In the genomic region with DNA sequence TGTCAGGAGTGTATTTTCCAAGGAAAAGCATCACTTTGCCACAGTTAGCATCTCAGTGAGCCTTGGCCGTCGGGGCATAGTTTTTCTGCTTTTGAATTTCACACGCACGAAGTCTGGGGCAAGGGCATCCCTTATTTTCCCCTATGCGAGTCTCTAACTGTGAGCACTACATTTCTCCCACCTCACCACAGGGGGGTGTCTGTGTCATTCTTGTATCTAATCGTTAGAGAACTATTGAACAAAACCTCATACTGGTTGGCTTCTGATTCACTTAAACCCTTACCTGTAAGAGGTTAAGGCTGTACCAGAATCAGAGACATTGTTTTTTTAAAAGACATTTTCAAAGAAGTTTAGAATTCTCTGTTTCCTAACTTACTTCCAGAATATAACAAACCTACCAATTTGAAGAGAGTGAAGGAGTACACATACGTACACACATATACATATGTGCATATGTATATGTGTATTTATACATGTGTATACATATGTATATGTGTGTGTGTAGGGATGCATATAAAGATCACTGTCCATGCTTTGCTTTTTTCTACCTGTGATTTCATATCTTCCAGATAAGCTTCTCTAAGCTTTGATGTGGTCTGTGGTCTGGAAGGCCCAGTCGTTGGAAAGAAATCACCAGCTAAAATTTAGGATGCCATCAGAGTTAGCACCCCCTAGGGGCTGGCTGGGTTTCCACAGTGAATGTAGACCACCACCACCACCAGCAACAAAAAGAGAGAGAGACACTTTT, we compare ENCODE assay signal across 9 cellular contexts. TPM values are rescaled to one million over a fixed set of nuclear protein-coding genes. Genes with fewer than 3 reads are reported as not detected.
DNase-seq lines count a peak whose midpoint lies in the region; ATAC-seq and TF ChIP-seq lines count a peak whose summit lies in the region.
"Had no signal": no experiment of that assay in that cellular context is flagged by ENCODE, and none has a peak within 500 bp of the region (broad histone marks: within the 10 kb centered on the region; RNA-seq: fewer than 3 reads in every experiment).

No MANE protein-coding gene starts in this region.

- no peaks in the 10 kb centered on the region for H3K4me1 Mint-ChIP-seq in WTC11

- DNase-seq in NCI-H146 (lab: John Stamatoyannopoulos, UW) (peak; percentile 3), NCI-H146 treated with DMSO at 0.1 percent for 48 hours (lab: John Stamatoyannopoulos, UW; ENCODE audit: unreplicated experiment) (no peak), WTC11 (ENCODE audit: low spot score) (peak; percentile 38), hepatic stellate cell (ENCODE audit: low spot score) (peak; percentile 27), tibial artery (no peak), spleen (no peak)

- CTCF ChIA-PET in WTC11 (lab: Charles Lee): interaction anchor here (0.6 to 2.0 kb wide), 31 partner anchors 9 to 425 kb away, joined by 3 to 22 read pairs (median 3); a partner anchor contains a TSS

- H3K4me1 ChIP-seq in tibial artery (no peaks in the 10 kb centered on the region), spleen (no peaks in the 10 kb centered on the region)

- H3K4me3 ChIP-seq in tibial artery (no peak overlapping the region), spleen (no peak overlapping the region)

- peak; percentile 47 for ATAC-seq in HG03342 (IDR thresholded peaks at IDR 0.05; ENCODE audit: unreplicated experiment)
- ATAC-seq in WTC11: peak; percentile 74
- no peak for ATAC-seq in HG02642 (IDR thresholded peaks at IDR 0.05; ENCODE audit: poor library complexity, unreplicated experiment)

- H3K36me3 ChIP-seq in tibial artery (peaks cover 0 to 6% (median 0%) of the 10 kb centered on the region in 3 donors), spleen (peaks cover 0 to 27% (median 2%) of the 10 kb centered on the region in 6 donors)

- WGBS in spleen, 5 donors: 62 to 69% (median 66%) methylated on average over 8 of the region's 8 CpGs

- H3K27me3 ChIP-seq in tibial artery (no peaks in the 10 kb centered on the region), spleen (replicated peaks in 1 of 7) (no peaks in the 10 kb centered on the region)

- no peak overlapping the region for H3K4me3 Mint-ChIP-seq in WTC11
- H3K4me3 Mint-ChIP-seq: CD4-positive, alpha-beta memory T cell had no signal

- peaks cover 48% of the 10 kb centered on the region for H3K27me3 Mint-ChIP-seq in WTC11 (ENCODE audit: low read depth)

- no peak for TF ChIP-seq POLR2A in spleen (IDR thresholded peaks at IDR 0.05)

- TF ChIP-seq CTCF in WTC11 (IDR thresholded peaks at IDR 0.05): no peak; the same call in 1 of the 2 replicates
- peak; percentile 28 to 38 for TF ChIP-seq CTCF in tibial artery (IDR thresholded peaks at IDR 0.05)
- TF ChIP-seq CTCF in spleen (IDR thresholded peaks at IDR 0.05 in 8 of 11, conservative IDR thresholded peaks at IDR 0.05 in 3 of 11): peak in 2 of 11 experiments; percentile 17 to 30

- intact Hi-C loops in tibial artery (cut with DNase I; ENCODE audit: low total_unique reads) (no loop called here), spleen (cut with DNase I; ENCODE audit: low total_unique reads) (no loop called here)

- H3K27ac ChIP-seq in tibial artery: no peak overlapping the region
- H3K27ac ChIP-seq in spleen: no peak overlapping the region

- H3K9me3 Mint-ChIP-seq in WTC11: no peaks in the 10 kb centered on the region
- H3K9me3 Mint-ChIP-seq: CD4-positive, alpha-beta memory T cell had no signal

- H3K9me3 ChIP-seq in tibial artery (no peaks in the 10 kb centered on the region), spleen (no peaks in the 10 kb centered on the region)

- no peak overlapping the region for H3K27ac Mint-ChIP-seq in WTC11
- H3K27ac Mint-ChIP-seq: CD4-positive, alpha-beta memory T cell had no signal

- POLR2A ChIA-PET in WTC11 (lab: Charles Lee): no interaction called here

- no peaks in the 10 kb centered on the region for H3K36me3 Mint-ChIP-seq in WTC11

TF ChIP-seq in WTC11, 78 proteins besides CTCF, POLR2A, EP300 and RAD21:
- TF ChIP-seq ESRRA (CRISPR knock-in tag; IDR thresholded peaks at IDR 0.05; ENCODE audit: borderline replicate concordance) (no peak), TP53 (CRISPR knock-in tag; IDR thresholded peaks at IDR 0.05) (no peak), KAT7 (CRISPR knock-in tag; IDR thresholded peaks at IDR 0.05; ENCODE audit: borderline replicate concordance) (no peak), SOX15 (CRISPR knock-in tag; IDR thresholded peaks at IDR 0.05) (no peak), CREB1 (CRISPR knock-in tag; IDR thresholded peaks at IDR 0.05) (no peak), OVOL2 (CRISPR knock-in tag; IDR thresholded peaks at IDR 0.05; ENCODE audit: borderline replicate concordance) (no peak), ZNF396 (CRISPR knock-in tag; IDR thresholded peaks at IDR 0.05; ENCODE audit: borderline replicate concordance) (no peak), ZNF121 (CRISPR knock-in tag; IDR thresholded peaks at IDR 0.05) (no peak)
- TF ChIP-seq, protein P1, sequence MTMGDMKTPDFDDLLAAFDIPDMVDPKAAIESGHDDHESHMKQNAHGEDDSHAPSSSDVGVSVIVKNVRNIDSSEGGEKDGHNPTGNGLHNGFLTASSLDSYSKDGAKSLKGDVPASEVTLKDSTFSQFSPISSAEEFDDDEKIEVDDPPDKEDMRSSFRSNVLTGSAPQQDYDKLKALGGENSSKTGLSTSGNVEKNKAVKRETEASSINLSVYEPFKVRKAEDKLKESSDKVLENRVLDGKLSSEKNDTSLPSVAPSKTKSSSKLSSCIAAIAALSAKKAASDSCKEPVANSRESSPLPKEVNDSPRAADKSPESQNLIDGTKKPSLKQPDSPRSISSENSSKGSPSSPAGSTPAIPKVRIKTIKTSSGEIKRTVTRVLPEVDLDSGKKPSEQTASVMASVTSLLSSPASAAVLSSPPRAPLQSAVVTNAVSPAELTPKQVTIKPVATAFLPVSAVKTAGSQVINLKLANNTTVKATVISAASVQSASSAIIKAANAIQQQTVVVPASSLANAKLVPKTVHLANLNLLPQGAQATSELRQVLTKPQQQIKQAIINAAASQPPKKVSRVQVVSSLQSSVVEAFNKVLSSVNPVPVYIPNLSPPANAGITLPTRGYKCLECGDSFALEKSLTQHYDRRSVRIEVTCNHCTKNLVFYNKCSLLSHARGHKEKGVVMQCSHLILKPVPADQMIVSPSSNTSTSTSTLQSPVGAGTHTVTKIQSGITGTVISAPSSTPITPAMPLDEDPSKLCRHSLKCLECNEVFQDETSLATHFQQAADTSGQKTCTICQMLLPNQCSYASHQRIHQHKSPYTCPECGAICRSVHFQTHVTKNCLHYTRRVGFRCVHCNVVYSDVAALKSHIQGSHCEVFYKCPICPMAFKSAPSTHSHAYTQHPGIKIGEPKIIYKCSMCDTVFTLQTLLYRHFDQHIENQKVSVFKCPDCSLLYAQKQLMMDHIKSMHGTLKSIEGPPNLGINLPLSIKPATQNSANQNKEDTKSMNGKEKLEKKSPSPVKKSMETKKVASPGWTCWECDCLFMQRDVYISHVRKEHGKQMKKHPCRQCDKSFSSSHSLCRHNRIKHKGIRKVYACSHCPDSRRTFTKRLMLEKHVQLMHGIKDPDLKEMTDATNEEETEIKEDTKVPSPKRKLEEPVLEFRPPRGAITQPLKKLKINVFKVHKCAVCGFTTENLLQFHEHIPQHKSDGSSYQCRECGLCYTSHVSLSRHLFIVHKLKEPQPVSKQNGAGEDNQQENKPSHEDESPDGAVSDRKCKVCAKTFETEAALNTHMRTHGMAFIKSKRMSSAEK (CRISPR knock-in tag; IDR thresholded peaks at IDR 0.05; ENCODE audit: borderline replicate concordance): no peak
- TF ChIP-seq, protein P2, sequence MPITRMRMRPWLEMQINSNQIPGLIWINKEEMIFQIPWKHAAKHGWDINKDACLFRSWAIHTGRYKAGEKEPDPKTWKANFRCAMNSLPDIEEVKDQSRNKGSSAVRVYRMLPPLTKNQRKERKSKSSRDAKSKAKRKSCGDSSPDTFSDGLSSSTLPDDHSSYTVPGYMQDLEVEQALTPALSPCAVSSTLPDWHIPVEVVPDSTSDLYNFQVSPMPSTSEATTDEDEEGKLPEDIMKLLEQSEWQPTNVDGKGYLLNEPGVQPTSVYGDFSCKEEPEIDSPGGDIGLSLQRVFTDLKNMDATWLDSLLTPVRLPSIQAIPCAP (CRISPR knock-in tag; IDR thresholded peaks at IDR 0.05): no peak
- TF ChIP-seq, protein P3, sequence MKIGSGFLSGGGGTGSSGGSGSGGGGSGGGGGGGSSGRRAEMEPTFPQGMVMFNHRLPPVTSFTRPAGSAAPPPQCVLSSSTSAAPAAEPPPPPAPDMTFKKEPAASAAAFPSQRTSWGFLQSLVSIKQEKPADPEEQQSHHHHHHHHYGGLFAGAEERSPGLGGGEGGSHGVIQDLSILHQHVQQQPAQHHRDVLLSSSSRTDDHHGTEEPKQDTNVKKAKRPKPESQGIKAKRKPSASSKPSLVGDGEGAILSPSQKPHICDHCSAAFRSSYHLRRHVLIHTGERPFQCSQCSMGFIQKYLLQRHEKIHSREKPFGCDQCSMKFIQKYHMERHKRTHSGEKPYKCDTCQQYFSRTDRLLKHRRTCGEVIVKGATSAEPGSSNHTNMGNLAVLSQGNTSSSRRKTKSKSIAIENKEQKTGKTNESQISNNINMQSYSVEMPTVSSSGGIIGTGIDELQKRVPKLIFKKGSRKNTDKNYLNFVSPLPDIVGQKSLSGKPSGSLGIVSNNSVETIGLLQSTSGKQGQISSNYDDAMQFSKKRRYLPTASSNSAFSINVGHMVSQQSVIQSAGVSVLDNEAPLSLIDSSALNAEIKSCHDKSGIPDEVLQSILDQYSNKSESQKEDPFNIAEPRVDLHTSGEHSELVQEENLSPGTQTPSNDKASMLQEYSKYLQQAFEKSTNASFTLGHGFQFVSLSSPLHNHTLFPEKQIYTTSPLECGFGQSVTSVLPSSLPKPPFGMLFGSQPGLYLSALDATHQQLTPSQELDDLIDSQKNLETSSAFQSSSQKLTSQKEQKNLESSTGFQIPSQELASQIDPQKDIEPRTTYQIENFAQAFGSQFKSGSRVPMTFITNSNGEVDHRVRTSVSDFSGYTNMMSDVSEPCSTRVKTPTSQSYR (CRISPR knock-in tag; IDR thresholded peaks at IDR 0.05): no peak

RNA-seq across cellular contexts. Expression of a gene that starts 49.4 kb away (rescaled TPM):
- 0.60 to 0.73 TPM (median 0.68 TPM) in 3 replicates for total RNA-seq in WTC11 (2021)
- total RNA-seq in spleen: 10 to 100 TPM in 6 of 7 donors, 1 to 10 TPM in 1; 9.1 to 26.2 (median 15.0) TPM
- 10 to 100 TPM in 1 of 3 donors, 1 to 10 TPM in 2; 4.1 to 15.9 (median 4.1) TPM for polyA plus RNA-seq in spleen

Comparison
In these comparisons a context has a peak if more than half of its experiments do, and no peak if none do; other contexts are left out.
1. DNase-seq: peak in NCI-H146 (single experiment), WTC11 (single experiment) and hepatic stellate cell (single experiment); none in NCI-H146 treated with DMSO at 0.1 percent for 48 hours (single experiment), tibial artery (0 of 2) and spleen (single experiment).